ENCODE assay signal across 11 cellular contexts in the genomic region with DNA sequence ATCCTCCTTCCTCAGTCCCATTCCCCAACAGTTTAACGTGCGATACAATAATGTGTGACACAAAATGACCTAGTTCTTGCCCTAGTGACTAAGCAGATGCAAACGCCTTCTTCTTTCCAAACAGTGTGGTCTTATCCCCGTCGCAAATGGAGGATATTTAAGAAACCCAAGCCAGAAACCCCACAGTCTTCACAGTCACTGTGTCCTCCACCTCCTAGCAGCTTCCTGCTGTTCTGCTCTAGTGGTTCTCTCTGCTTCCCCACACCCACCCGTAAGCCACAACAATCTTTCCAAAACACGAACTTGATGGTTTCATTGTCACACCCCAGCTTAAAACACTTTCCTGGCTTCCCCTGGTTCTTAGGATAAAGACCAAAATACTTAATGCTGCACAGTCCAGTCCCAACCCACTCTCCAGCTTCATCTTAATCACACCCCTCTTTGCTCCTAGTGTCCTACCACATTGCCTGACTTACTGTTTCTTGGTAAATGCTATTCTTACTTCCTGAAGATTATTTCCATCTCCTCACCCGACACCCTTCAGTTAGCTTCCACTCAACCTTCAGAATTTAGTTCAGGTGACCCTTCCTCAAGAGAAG. TPM values are rescaled to one million over a fixed set of nuclear protein-coding genes. Genes with fewer than 3 reads are reported as not detected.
DNase-seq lines count a peak whose midpoint lies in the region; ATAC-seq and TF ChIP-seq lines count a peak whose summit lies in the region.
"Had no signal": no experiment of that assay in that cellular context is flagged by ENCODE, and none has a peak within 500 bp of the region (broad histone marks: within the 10 kb centered on the region; RNA-seq: fewer than 3 reads in every experiment).

No MANE protein-coding gene starts in this region.

- H3K4me3 ChIP-seq in Peyer's patch (no peak overlapping the region), mucosa of descending colon (no peak overlapping the region), left lung (no peak overlapping the region), stomach (no peak overlapping the region)

- H3K27me3 Mint-ChIP-seq in progenitor cell of endocrine pancreas: no peaks in the 10 kb centered on the region

- no peaks in the 10 kb centered on the region for H3K9me3 ChIP-seq in Peyer's patch
- H3K9me3 ChIP-seq in mucosa of descending colon: no peaks in the 10 kb centered on the region
- H3K9me3 ChIP-seq in left lung: no peaks in the 10 kb centered on the region
- H3K9me3 ChIP-seq in stomach: no peaks in the 10 kb centered on the region

- TF ChIP-seq POLR2A in Peyer's patch (IDR thresholded peaks at IDR 0.05): no peak
- TF ChIP-seq POLR2A in stomach (IDR thresholded peaks at IDR 0.05): no peak

- DNase-seq in GDM1 (lab: John Stamatoyannopoulos, UW): peak; percentile 90
- DNase-seq in Peyer's patch: peak in 2 of 3 donors; percentile 58 to 62
- DNase-seq in mucosa of descending colon: no peak
- no peak for DNase-seq in left lung
- no peak for DNase-seq in stomach
- DNase-seq in progenitor cell of endocrine pancreas (ENCODE audit: low spot score, unreplicated experiment): no peak
- no peak for DNase-seq in NCI-H82 treated with DMSO at 0.1 percent for 48 hours (lab: John Stamatoyannopoulos, UW; ENCODE audit: unreplicated experiment)
- DNase-seq: activated effector memory CD4-positive, alpha-beta T cell treated with anti-CD3 and anti-CD28 coated beads, Interleukin-2, amount 50 U/mL, for 16 hours; HCEC 1CT had no signal

- no peak for TF ChIP-seq EP300 in stomach (IDR thresholded peaks at IDR 0.05)

- peaks cover 37% of the 10 kb centered on the region for H3K36me3 Mint-ChIP-seq in progenitor cell of endocrine pancreas (ENCODE audit: insufficient read depth)

- H3K27ac ChIP-seq in Peyer's patch: peak overlapping the region in 1 of 4 donors; percentile 39
- no peak overlapping the region for H3K27ac ChIP-seq in left lung
- H3K27ac ChIP-seq in stomach: no peak overlapping the region
- H3K27ac ChIP-seq: RWPE1 had no signal

- ATAC-seq in GM21529 (IDR thresholded peaks at IDR 0.05; ENCODE audit: unreplicated experiment) (peak; percentile 72), mucosa of descending colon (peak; percentile 55), left lung (no peak)

- WGBS in stomach, 5 donors: 77 to 89% (median 83%) methylated on average over 8 of the region's 8 CpGs

- no peak overlapping the region for H3K27ac Mint-ChIP-seq in progenitor cell of endocrine pancreas

- H3K27me3 ChIP-seq in Peyer's patch: no peaks in the 10 kb centered on the region
- no peaks in the 10 kb centered on the region for H3K27me3 ChIP-seq in left lung
- no peaks in the 10 kb centered on the region for H3K27me3 ChIP-seq in stomach

- no peak overlapping the region for H3K4me3 Mint-ChIP-seq in progenitor cell of endocrine pancreas (ENCODE audit: low read depth)

- H3K36me3 ChIP-seq in Peyer's patch (peaks cover 0 to 36% (median 0%) of the 10 kb centered on the region in 3 donors), mucosa of descending colon (ENCODE audit: low read depth) (no peaks in the 10 kb centered on the region), left lung (peaks cover 5 to 51% of the 10 kb centered on the region in 2 donors), stomach (peaks cover 12 to 73% (median 70%) of the 10 kb centered on the region in 4 donors)

- peaks cover 1% of the 10 kb centered on the region for H3K4me1 Mint-ChIP-seq in progenitor cell of endocrine pancreas (ENCODE audit: low read depth)

- intact Hi-C loops in mucosa of descending colon (cut with DNase I, micrococcal nuclease): no loop called here
- intact Hi-C loops in left lung (cut with DNase I): no loop called here
- intact Hi-C loops in stomach (cut with DNase I; ENCODE audit: low total_unique reads): no loop called here

- no peak for TF ChIP-seq CTCF in Peyer's patch (IDR thresholded peaks at IDR 0.05)
- TF ChIP-seq CTCF in mucosa of descending colon (IDR thresholded peaks at IDR 0.05): no peak
- TF ChIP-seq CTCF in left lung (IDR thresholded peaks at IDR 0.05): no peak
- no peak for TF ChIP-seq CTCF in stomach (IDR thresholded peaks at IDR 0.05)
- TF ChIP-seq CTCF in progenitor cell of endocrine pancreas (IDR thresholded peaks at IDR 0.05; ENCODE audit: unreplicated experiment): no peak

- H3K9me3 Mint-ChIP-seq in progenitor cell of endocrine pancreas (ENCODE audit: low read depth): no peaks in the 10 kb centered on the region

- H3K4me1 ChIP-seq in Peyer's patch (peaks cover 0 to 6% (median 0%) of the 10 kb centered on the region in 4 donors), mucosa of descending colon (ENCODE audit: low read depth) (no peaks in the 10 kb centered on the region), left lung (peaks cover 0 to 5% of the 10 kb centered on the region in 2 donors), stomach (peaks cover 0 to 10% (median 0%) of the 10 kb centered on the region in 4 donors)

RNA-seq across cellular contexts. Expression of gene ITM2B, which starts 32.3 kb away (rescaled TPM):
- 100 to 1,000 TPM; 136 to 528 (median 417) TPM for total RNA-seq in Peyer's patch
- 100 to 1,000 TPM; 418 to 517 (median 511) TPM for total RNA-seq in mucosa of descending colon
- total RNA-seq in left lung: 100 to 1,000 TPM; 581 to 609 TPM
- 100 to 1,000 TPM; 271 to 419 (median 293) TPM for total RNA-seq in stomach
- 100 to 1,000 TPM; 113 to 359 (median 141) TPM for polyA plus RNA-seq in stomach
- 196 and 207 TPM in 2 replicates for total RNA-seq in progenitor cell of endocrine pancreas

RNA-seq across cellular contexts. Expression of gene RB1, which starts 38.2 kb away (rescaled TPM):
- total RNA-seq in Peyer's patch: 10 to 100 TPM; 18.2 to 79.2 (median 22.7) TPM
- 10 to 100 TPM; 23.4 to 30.0 (median 29.3) TPM for total RNA-seq in mucosa of descending colon
- total RNA-seq in left lung: 10 to 100 TPM; 32.1 to 45.7 TPM
- total RNA-seq in stomach: 10 to 100 TPM in 4 of 5 donors, 1 to 10 TPM in 1; 9.3 to 53.6 (median 42.5) TPM
- polyA plus RNA-seq in stomach: 10 to 100 TPM; 11.6 to 21.8 (median 19.4) TPM
- total RNA-seq in progenitor cell of endocrine pancreas: 34.0 and 34.6 TPM in 2 replicates

Comparison
In these comparisons a context has a peak if more than half of its experiments do, and no peak if none do; other contexts are left out.
1. DNase-seq: peak in GDM1 (single experiment) and Peyer's patch (2 of 3); none in mucosa of descending colon (0 of 3), left lung (0 of 2), stomach (single experiment), progenitor cell of endocrine pancreas (single experiment) and NCI-H82 treated with DMSO at 0.1 percent for 48 hours (single experiment).